26 cellular contexts compared by ENCODE assay signal in the genomic region with DNA sequence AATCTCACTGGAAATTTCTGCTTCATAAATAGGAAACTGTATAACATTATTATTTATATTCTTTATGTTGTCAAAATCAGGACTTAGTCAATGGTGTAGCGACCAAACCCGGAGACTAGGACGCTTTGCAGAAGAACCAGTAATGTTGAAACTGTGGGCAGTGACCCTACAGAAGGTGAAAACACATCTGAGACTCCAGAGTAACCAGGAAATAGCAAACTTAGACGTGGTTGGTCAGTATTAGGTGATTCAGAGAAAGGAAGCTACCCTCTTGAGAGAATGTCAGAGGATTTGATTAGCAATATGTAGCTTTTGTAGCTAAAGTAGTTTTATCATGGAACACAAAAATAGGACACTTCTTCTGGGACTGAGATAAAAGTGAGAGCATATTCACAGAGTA.
DNase-seq lines count a peak whose midpoint lies in the region; ATAC-seq, FAIRE-seq and TF ChIP-seq lines count a peak whose summit lies in the region.
"Had no signal": no experiment of that assay in that cellular context is flagged by ENCODE, and none has a peak within 500 bp of the region (broad histone marks: within the 10 kb centered on the region; RNA-seq: fewer than 3 reads in every experiment).

No MANE protein-coding gene starts in this region.

- TF ChIP-seq EP300 in GM12878 (IDR thresholded peaks at IDR 0.05; ENCODE audit: borderline replicate concordance in 1 of 2, control insufficient read depth in 1 of 2, low read depth in 2 of 2, low read length in 2 of 2) (no peak), SK-N-SH (IDR thresholded peaks at IDR 0.05; ENCODE audit: borderline replicate concordance in 1 of 2, low read depth in 1 of 2, low read length in 1 of 2) (no peak)

- H3K79me2 ChIP-seq in GM12878 (ENCODE audit: control insufficient read depth, insufficient read depth, low read length): no peaks in the 10 kb centered on the region
- H3K79me2 ChIP-seq in SK-N-SH (ENCODE audit: insufficient read depth): no peaks in the 10 kb centered on the region

- dilution Hi-C loops in IMR-90 (cut with HindIII; ENCODE audit: low sequenced_read_pairs, unreplicated experiment): no loop called here

- peak overlapping the region; percentile 77 for H2AFZ ChIP-seq in IMR-90 (replicated peaks; ENCODE audit: low read length, poor library complexity)
- H2AFZ ChIP-seq in GM12878 (ENCODE audit: control insufficient read depth, low read depth, low read length): no peak overlapping the region
- no peak overlapping the region for H2AFZ ChIP-seq in SK-N-SH (ENCODE audit: low read depth)

- peaks cover 6% of the 10 kb centered on the region for H3F3A ChIP-seq in SK-N-SH (replicated peaks; ENCODE audit: insufficient read depth)

- no peak overlapping the region for H3K56ac ChIP-seq in IMR-90 (ENCODE audit: extremely low read depth, insufficient read depth, low read length)

- peak overlapping the region; percentile 53; the same call in 1 of the 2 replicates for H2BK20ac ChIP-seq in IMR-90 (ENCODE audit: low read depth, low read length)

- H3K4me1 ChIP-seq in IMR-90 (ENCODE audit: control insufficient read depth, insufficient read depth, low read length): peaks cover 3% of the 10 kb centered on the region
- no peaks in the 10 kb centered on the region for H3K4me1 ChIP-seq in GM12878 (ENCODE audit: control insufficient read depth, insufficient read depth, low read length)
- no peaks in the 10 kb centered on the region for H3K4me1 ChIP-seq in heart right ventricle
- no peaks in the 10 kb centered on the region for H3K4me1 ChIP-seq in SK-N-SH (ENCODE audit: control insufficient read depth in 1 of 2, insufficient read depth in 2 of 2, low read depth in 1 of 2, low read length in 1 of 2)
- H3K4me1 ChIP-seq: BLaER1, SJSA1 had no signal

- peak overlapping the region in 1 of 2 experiments; percentile 59; a peak in 2 of 4 replicates for H4K8ac ChIP-seq in IMR-90 (ENCODE audit: low read depth in 2 of 2, low read length in 2 of 2)

- no peak overlapping the region for H4K5ac ChIP-seq in IMR-90 (ENCODE audit: low read depth, low read length)

- H4K20me1 ChIP-seq in IMR-90 (ENCODE audit: insufficient read depth, low read length): no peaks in the 10 kb centered on the region
- H4K20me1 ChIP-seq in GM12878 (ENCODE audit: control insufficient read depth, insufficient read depth): no peaks in the 10 kb centered on the region
- no peaks in the 10 kb centered on the region for H4K20me1 ChIP-seq in SK-N-SH (ENCODE audit: insufficient read depth)
- H4K20me1 ChIP-seq: BLaER1 had no signal

- no peak overlapping the region for H3K18ac ChIP-seq in IMR-90 (ENCODE audit: low read depth, low read length)

- in situ Hi-C loops in IMR-90 (cut with MboI; ENCODE audit: low sequenced_read_pairs) (no loop called here), GM12878 (cut with MboI) (no loop called here)

- H3K4me3 ChIP-seq in IMR-90 (ENCODE audit: insufficient read depth, low read depth, low read length) (no peak overlapping the region), GM12878 (no peak overlapping the region), heart right ventricle (no peak overlapping the region), SK-N-SH (ENCODE audit: low read depth in 2 of 2, low read length in 1 of 2) (no peak overlapping the region)
- H3K4me3 ChIP-seq: BLaER1, SJSA1 had no signal

- no CpG with 5 or more reads among the region's 4 CpGs for WGBS in IMR-90 (ENCODE audit: extremely low coverage in 2 of 2, insufficient read length in 1 of 2), 2 experiments
- 11% methylated on average over 4 of the region's 4 CpGs for WGBS in GM12878 (ENCODE audit: insufficient coverage, insufficient replicate concordance, low lambda C conversion rate, missing lambda C conversion rate)
- 53 to 55% methylated on average over 4 of the region's 4 CpGs for WGBS in heart right ventricle, 2 donors
- WGBS in SK-N-SH (ENCODE audit: low lambda C conversion rate): 7% methylated on average over 4 of the region's 4 CpGs

- H2BK15ac ChIP-seq in IMR-90 (ENCODE audit: low read depth, low read length): peak overlapping the region; percentile 83; the same call in 2 of the 3 replicates

- BruUV-seq in IMR-90 (replicated peaks; lab: Mats Ljungman, UMichigan) (no TSS peak), GM12878 (replicated peaks; lab: Mats Ljungman, UMichigan) (no TSS peak)

- no peaks in the 10 kb centered on the region for H3K79me1 ChIP-seq in IMR-90 (ENCODE audit: low read depth in 1 of 2, low read length in 2 of 2)

- no peak overlapping the region for H2AK9ac ChIP-seq in IMR-90 (replicated peaks; ENCODE audit: low read depth, low read length, poor library complexity)

- H3K23ac ChIP-seq in IMR-90 (ENCODE audit: low read depth, low read length): no peak overlapping the region

- SMC1A ChIA-PET in GM12878 (lab: Charles Lee; ENCODE audit: uncharacterized antibody, unreplicated experiment): no interaction called here

- CTCF ChIA-PET in IMR-90 (lab: Yijun Ruan, JAX): interaction anchor here (0.6 kb wide), 1 partner anchor 584 kb away, joined by 3 read pairs; no protein-coding TSS in a partner anchor
- CTCF ChIA-PET in GM12878 (lab: Yijun Ruan, JAX): no interaction called here
- CTCF ChIA-PET in SK-N-SH (lab: Yijun Ruan, JAX): no interaction called here

- H3K9ac ChIP-seq in IMR-90 (ENCODE audit: low read depth, low read length) (no peak overlapping the region), GM12878 (ENCODE audit: control insufficient read depth, insufficient read depth, low read length) (no peak overlapping the region), SK-N-SH (no peak overlapping the region)
- H3K9ac ChIP-seq: BLaER1 had no signal

- no peak overlapping the region; the same call in 1 of the 2 replicates for H3K14ac ChIP-seq in IMR-90 (replicated peaks; ENCODE audit: low read depth, low read length)

- H3K27ac ChIP-seq in IMR-90 (ENCODE audit: insufficient read depth, low read length) (no peak overlapping the region), GM12878 (ENCODE audit: control insufficient read depth, insufficient read depth) (no peak overlapping the region), heart right ventricle (no peak overlapping the region), SK-N-SH (ENCODE audit: low read depth in 2 of 2, low read length in 1 of 2) (no peak overlapping the region)
- H3K27ac ChIP-seq: BLaER1, SJSA1 had no signal

- H3K4ac ChIP-seq in IMR-90 (ENCODE audit: low read depth, low read length): peak overlapping the region; percentile 41

- H3K9me3 ChIP-seq in IMR-90 (ENCODE audit: control insufficient read depth, insufficient read depth, low read length) (no peaks in the 10 kb centered on the region), GM12878 (replicated peaks; ENCODE audit: control insufficient read depth, insufficient read depth, low read length) (no peaks in the 10 kb centered on the region), heart right ventricle (no peaks in the 10 kb centered on the region), SK-N-SH (no peaks in the 10 kb centered on the region)
- H3K9me3 ChIP-seq: BLaER1, SJSA1 had no signal

- H3K36me3 ChIP-seq in IMR-90 (ENCODE audit: control insufficient read depth, insufficient read depth, low read length) (no peaks in the 10 kb centered on the region), GM12878 (ENCODE audit: control insufficient read depth in 2 of 2, insufficient read depth in 2 of 2, low read length in 1 of 2) (no peaks in the 10 kb centered on the region), heart right ventricle (no peaks in the 10 kb centered on the region), SK-N-SH (replicated peaks in 1 of 2; ENCODE audit: control insufficient read depth in 1 of 2, insufficient read depth in 2 of 2, low read length in 1 of 2) (no peaks in the 10 kb centered on the region)
- H3K36me3 ChIP-seq: BLaER1, SJSA1 had no signal

- TF ChIP-seq CTCF in IMR-90 (conservative IDR thresholded peaks at IDR 0.05; ENCODE audit: low read depth, low read length) (no peak), GM12878 (IDR thresholded peaks at IDR 0.05 in 2 of 3, conservative IDR thresholded peaks at IDR 0.05 in 1 of 3; ENCODE audit: control insufficient read depth in 2 of 3, extremely low read depth in 1 of 3, insufficient read depth in 1 of 3, low read depth in 3 of 3, low read length in 3 of 3) (no peak), heart right ventricle (IDR thresholded peaks at IDR 0.05) (no peak), SK-N-SH (IDR thresholded peaks at IDR 0.05) (no peak)

- H2BK120ac ChIP-seq in IMR-90 (ENCODE audit: low read depth, low read length): peak overlapping the region; percentile 70

- ATAC-seq in GM18867 (IDR thresholded peaks at IDR 0.05; ENCODE audit: unreplicated experiment) (peak; percentile 44), IMR-90 (ENCODE audit: low read depth) (no peak), GM12878 (0 out of 3 replicates have a peak, but pooled peaks have one; percentile 28), heart right ventricle (no peak)
- no peak for ATAC-seq in activated CD4-positive, CD25-positive, alpha-beta regulatory T cell treated with anti-CD3 and anti-CD28 coated beads, Interleukin-2, amount 50 U/mL, for 24 hours
- ATAC-seq: T-cell had no signal

- TF ChIP-seq RAD21 in IMR-90 (IDR thresholded peaks at IDR 0.05; ENCODE audit: low read length): no peak
- no peak for TF ChIP-seq RAD21 in GM12878 (IDR thresholded peaks at IDR 0.05; ENCODE audit: insufficient read depth, low read depth, low read length)
- no peak for TF ChIP-seq RAD21 in SK-N-SH (IDR thresholded peaks at IDR 0.05; ENCODE audit: low read length)

- POLR2A ChIA-PET in IMR-90 (lab: Charles Lee; ENCODE audit: unreplicated experiment): no interaction called here
- POLR2A ChIA-PET in GM12878 (lab: Charles Lee): no interaction called here
- POLR2A ChIA-PET in SK-N-SH (lab: Yijun Ruan, JAX): no interaction called here

- DNase-seq in IMR-90: no peak
- DNase-seq in GM12878 (ENCODE audit: low read depth, low spot score): no peak
- DNase-seq in iris pigment epithelial cell (ENCODE audit: low read depth): peak; percentile 48
- no peak for DNase-seq in heart right ventricle
- DNase-seq in T-helper 2 cell: no peak
- no peak for DNase-seq in SK-N-SH
- DNase-seq: CD4-positive, CD25-positive, alpha-beta regulatory T cell; DMS153; MV-4-11; NCI-H1105; NCI-H1436 treated with DMSO at 0.1 percent for 48 hours; NCI-H187 treated with DMSO at 0.1 percent for 48 hours; NCI-H2171 treated with DMSO at 0.1 percent for 48 hours; NCI-H524; NCI-H748 treated with DMSO at 0.1 percent for 48 hours; NK-92 treated with Interleukin-12 subunit alpha and Interleukin-12 subunit beta, amount 100 ng/mL, for 24 hours; Right ventricle myocardium superior; RPMI8226; T-cell had no signal

- intact Hi-C loops in IMR-90 (cut with micrococcal nuclease) (no loop called here), GM12878 (cut with micrococcal nuclease; ENCODE audit: unreplicated experiment) (no loop called here), heart right ventricle (cut with DNase I) (no loop called here)

- H2AK5ac ChIP-seq in IMR-90 (ENCODE audit: low read depth, low read length): no peak overlapping the region

- peak overlapping the region; percentile 49; the same call in 1 of the 2 replicates for H4K91ac ChIP-seq in IMR-90 (ENCODE audit: insufficient read depth, low read depth, low read length)

- H3K9me1 ChIP-seq in IMR-90 (ENCODE audit: insufficient read depth, low read length): peaks cover 2% of the 10 kb centered on the region; the same call in 1 of the 2 replicates

- RAD21 ChIA-PET in GM12878 (lab: Charles Lee; ENCODE audit: unreplicated experiment): no interaction called here

- H3K27me3 ChIP-seq in IMR-90 (ENCODE audit: control insufficient read depth, insufficient read depth, low read length): no peaks in the 10 kb centered on the region
- no peaks in the 10 kb centered on the region for H3K27me3 ChIP-seq in GM12878 (replicated peaks in 1 of 2; ENCODE audit: control insufficient read depth in 2 of 2, insufficient read depth in 2 of 2, low read length in 1 of 2)
- H3K27me3 ChIP-seq in heart right ventricle: no peaks in the 10 kb centered on the region
- no peaks in the 10 kb centered on the region; the same call in 1 of the 2 replicates for H3K27me3 ChIP-seq in SK-N-SH (ENCODE audit: insufficient read depth)
- H3K27me3 ChIP-seq: BLaER1, SJSA1 had no signal

- TF ChIP-seq POLR2A in IMR-90 (IDR thresholded peaks at IDR 0.05; ENCODE audit: low read depth, low read length): no peak
- no peak for TF ChIP-seq POLR2A in GM12878 (IDR thresholded peaks at IDR 0.05; ENCODE audit: low read depth, low read length)

- H3K4me2 ChIP-seq in IMR-90 (ENCODE audit: low read depth, low read length): no peak overlapping the region
- H3K4me2 ChIP-seq in GM12878 (ENCODE audit: control insufficient read depth, insufficient read depth): no peak overlapping the region
- H3K4me2 ChIP-seq in SK-N-SH: no peak overlapping the region
- H3K4me2 ChIP-seq: BLaER1 had no signal

- H2BK5ac ChIP-seq in IMR-90 (ENCODE audit: low read depth, low read length, poor library complexity, severe bottlenecking): no peak overlapping the region

- no peak for FAIRE-seq in GM12878 (lab: Jason Lieb, UNC)
- FAIRE-seq: A204.1, G401.6, H54 had no signal

- no peaks in the 10 kb centered on the region for H3K9me2 ChIP-seq in SK-N-SH

Comparison
In these comparisons a context has a peak if more than half of its experiments do, and no peak if none do; other contexts are left out.
1. ATAC-seq: peak in GM18867 (single experiment) and GM12878 (single experiment); none in IMR-90 (single experiment), heart right ventricle (0 of 8) and activated CD4-positive, CD25-positive, alpha-beta regulatory T cell treated with anti-CD3 and anti-CD28 coated beads, Interleukin-2, amount 50 U/mL, for 24 hours (0 of 2).